2 cellular contexts compared by ENCODE assay signal in the genomic region with DNA sequence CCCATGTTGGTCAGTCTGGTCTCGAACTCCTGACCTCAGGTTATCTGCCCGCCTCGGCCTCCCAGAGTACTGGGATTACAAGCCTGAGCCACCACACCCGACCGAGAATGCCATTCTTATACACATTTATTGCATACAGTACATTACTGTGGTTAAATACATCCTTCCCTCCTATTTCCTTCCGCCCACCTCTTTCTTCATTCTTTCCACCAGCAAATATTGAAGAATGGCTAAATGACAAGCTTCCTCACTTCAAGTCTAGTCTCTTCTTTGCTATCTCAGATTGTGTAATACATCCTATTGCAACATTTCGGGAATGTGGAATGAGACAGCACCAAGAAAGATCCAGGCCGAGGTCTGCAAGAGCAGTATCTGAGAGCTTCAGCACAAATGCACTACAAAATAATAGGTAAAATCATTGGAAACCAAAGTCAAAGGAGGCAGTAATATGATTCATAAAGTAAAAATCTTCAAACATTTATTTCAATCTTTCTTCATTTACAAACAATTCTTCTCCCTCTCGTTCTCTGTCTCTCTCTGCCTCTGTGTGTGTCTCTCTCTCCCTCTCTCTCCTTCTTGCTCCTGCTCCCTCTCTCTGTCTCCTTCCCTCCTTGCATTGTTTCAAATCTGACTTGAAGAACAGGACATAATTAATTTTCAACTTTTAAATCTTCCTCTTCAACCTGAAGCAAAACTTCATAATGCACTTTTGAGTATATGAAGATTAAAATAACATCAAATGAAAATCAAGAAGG.
TF ChIP-seq lines count a peak whose summit lies in the region.

No MANE protein-coding gene starts in this region.

TF ChIP-seq in A549, 52 proteins besides CTCF, POLR2A, EP300 and RAD21 (continued from another document and continues in another):
- TF ChIP-seq HOXB13 (CRISPR knock-in tag; IDR thresholded peaks at IDR 0.05; ENCODE audit: low read depth), result peak; percentile 40; the same call in 1 of the 2 replicates
- TF ChIP-seq, protein P1, sequence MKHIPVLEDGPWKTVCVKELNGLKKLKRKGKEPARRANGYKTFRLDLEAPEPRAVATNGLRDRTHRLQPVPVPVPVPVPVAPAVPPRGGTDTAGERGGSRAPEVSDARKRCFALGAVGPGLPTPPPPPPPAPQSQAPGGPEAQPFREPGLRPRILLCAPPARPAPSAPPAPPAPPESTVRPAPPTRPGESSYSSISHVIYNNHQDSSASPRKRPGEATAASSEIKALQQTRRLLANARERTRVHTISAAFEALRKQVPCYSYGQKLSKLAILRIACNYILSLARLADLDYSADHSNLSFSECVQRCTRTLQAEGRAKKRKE (CRISPR knock-in tag; IDR thresholded peaks at IDR 0.05; ENCODE audit: low read depth), result no peak
- TF ChIP-seq NFE2L2 (conservative IDR thresholded peaks at IDR 0.05; ENCODE audit: low read length), result 0 out of 2 replicates have a peak, but pooled peaks have one; percentile 15
- 0 out of 2 replicates have a peak, but pooled peaks have one; percentile 47 for TF ChIP-seq HOXB5 (CRISPR knock-in tag; IDR thresholded peaks at IDR 0.05)
- TF ChIP-seq, protein P2, sequence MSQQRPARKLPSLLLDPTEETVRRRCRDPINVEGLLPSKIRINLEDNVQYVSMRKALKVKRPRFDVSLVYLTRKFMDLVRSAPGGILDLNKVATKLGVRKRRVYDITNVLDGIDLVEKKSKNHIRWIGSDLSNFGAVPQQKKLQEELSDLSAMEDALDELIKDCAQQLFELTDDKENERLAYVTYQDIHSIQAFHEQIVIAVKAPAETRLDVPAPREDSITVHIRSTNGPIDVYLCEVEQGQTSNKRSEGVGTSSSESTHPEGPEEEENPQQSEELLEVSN (IDR thresholded peaks at IDR 0.05; ENCODE audit: borderline replicate concordance, low read depth), result peak; percentile 41; the same call in 1 of the 2 replicates
- TF ChIP-seq EHMT2 (IDR thresholded peaks at IDR 0.05; ENCODE audit: low read depth), result no peak
- peak; percentile 73 for TF ChIP-seq SMC3 (IDR thresholded peaks at IDR 0.05)
- TF ChIP-seq FOSL2 (IDR thresholded peaks at IDR 0.05), result peak; percentile 66
- TF ChIP-seq FOSL2 (CRISPR knock-in tag; IDR thresholded peaks at IDR 0.05), result peak; percentile 82
- no peak for TF ChIP-seq CHD2 (IDR thresholded peaks at IDR 0.05; ENCODE audit: low read length, partially characterized antibody)
- peak; percentile 93 for TF ChIP-seq JUNB (IDR thresholded peaks at IDR 0.05)
- TF ChIP-seq ZFP36 (IDR thresholded peaks at IDR 0.05; ENCODE audit: borderline replicate concordance, partially characterized antibody), result no peak
- peak; percentile 31; the same call in 1 of the 2 replicates for TF ChIP-seq FOSB (CRISPR knock-in tag; IDR thresholded peaks at IDR 0.05)
- TF ChIP-seq, protein P3, sequence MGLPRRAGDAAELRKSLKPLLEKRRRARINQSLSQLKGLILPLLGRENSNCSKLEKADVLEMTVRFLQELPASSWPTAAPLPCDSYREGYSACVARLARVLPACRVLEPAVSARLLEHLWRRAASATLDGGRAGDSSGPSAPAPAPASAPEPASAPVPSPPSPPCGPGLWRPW (IDR thresholded peaks at IDR 0.05), result peak; percentile 100
- TF ChIP-seq MAFK (IDR thresholded peaks at IDR 0.05; ENCODE audit: partially characterized antibody), result peak; percentile 31
- no peak for TF ChIP-seq RFX5 (IDR thresholded peaks at IDR 0.05)
- peak; percentile 92 to 95; a peak in 4 of 5 replicates for TF ChIP-seq JUN (IDR thresholded peaks at IDR 0.05)
- no peak for TF ChIP-seq TP53 (CRISPR knock-in tag; IDR thresholded peaks at IDR 0.05)
- peak; percentile 92 for TF ChIP-seq GATA3 (IDR thresholded peaks at IDR 0.05; ENCODE audit: borderline replicate concordance)
- TF ChIP-seq POLR2AphosphoS2 (conservative IDR thresholded peaks at IDR 0.05; ENCODE audit: low read length), result no peak
- no peak for TF ChIP-seq EHF (CRISPR knock-in tag; IDR thresholded peaks at IDR 0.05)
- TF ChIP-seq ESRRA (IDR thresholded peaks at IDR 0.05; ENCODE audit: borderline replicate concordance, low read length), result no peak
- TF ChIP-seq ZNF302 (CRISPR knock-in tag; IDR thresholded peaks at IDR 0.05), result peak; percentile 22; the same call in 1 of the 2 replicates
- TF ChIP-seq, protein P4, sequence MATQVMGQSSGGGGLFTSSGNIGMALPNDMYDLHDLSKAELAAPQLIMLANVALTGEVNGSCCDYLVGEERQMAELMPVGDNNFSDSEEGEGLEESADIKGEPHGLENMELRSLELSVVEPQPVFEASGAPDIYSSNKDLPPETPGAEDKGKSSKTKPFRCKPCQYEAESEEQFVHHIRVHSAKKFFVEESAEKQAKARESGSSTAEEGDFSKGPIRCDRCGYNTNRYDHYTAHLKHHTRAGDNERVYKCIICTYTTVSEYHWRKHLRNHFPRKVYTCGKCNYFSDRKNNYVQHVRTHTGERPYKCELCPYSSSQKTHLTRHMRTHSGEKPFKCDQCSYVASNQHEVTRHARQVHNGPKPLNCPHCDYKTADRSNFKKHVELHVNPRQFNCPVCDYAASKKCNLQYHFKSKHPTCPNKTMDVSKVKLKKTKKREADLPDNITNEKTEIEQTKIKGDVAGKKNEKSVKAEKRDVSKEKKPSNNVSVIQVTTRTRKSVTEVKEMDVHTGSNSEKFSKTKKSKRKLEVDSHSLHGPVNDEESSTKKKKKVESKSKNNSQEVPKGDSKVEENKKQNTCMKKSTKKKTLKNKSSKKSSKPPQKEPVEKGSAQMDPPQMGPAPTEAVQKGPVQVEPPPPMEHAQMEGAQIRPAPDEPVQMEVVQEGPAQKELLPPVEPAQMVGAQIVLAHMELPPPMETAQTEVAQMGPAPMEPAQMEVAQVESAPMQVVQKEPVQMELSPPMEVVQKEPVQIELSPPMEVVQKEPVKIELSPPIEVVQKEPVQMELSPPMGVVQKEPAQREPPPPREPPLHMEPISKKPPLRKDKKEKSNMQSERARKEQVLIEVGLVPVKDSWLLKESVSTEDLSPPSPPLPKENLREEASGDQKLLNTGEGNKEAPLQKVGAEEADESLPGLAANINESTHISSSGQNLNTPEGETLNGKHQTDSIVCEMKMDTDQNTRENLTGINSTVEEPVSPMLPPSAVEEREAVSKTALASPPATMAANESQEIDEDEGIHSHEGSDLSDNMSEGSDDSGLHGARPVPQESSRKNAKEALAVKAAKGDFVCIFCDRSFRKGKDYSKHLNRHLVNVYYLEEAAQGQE (IDR thresholded peaks at IDR 0.05), result no peak
- no peak for TF ChIP-seq SREBF2 (IDR thresholded peaks at IDR 0.05)
- no peak for TF ChIP-seq ZSCAN20 (CRISPR knock-in tag; IDR thresholded peaks at IDR 0.05)
- TF ChIP-seq, protein P5, sequence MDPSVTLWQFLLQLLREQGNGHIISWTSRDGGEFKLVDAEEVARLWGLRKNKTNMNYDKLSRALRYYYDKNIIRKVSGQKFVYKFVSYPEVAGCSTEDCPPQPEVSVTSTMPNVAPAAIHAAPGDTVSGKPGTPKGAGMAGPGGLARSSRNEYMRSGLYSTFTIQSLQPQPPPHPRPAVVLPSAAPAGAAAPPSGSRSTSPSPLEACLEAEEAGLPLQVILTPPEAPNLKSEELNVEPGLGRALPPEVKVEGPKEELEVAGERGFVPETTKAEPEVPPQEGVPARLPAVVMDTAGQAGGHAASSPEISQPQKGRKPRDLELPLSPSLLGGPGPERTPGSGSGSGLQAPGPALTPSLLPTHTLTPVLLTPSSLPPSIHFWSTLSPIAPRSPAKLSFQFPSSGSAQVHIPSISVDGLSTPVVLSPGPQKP (IDR thresholded peaks at IDR 0.05; ENCODE audit: low read depth, low read length), result no peak

TF ChIP-seq in HepG2, 621 proteins besides CTCF, POLR2A, EP300 and RAD21 (continued from another document and continues in another):
- TF ChIP-seq HOXD1 (CRISPR knock-in tag; IDR thresholded peaks at IDR 0.05) (peak; percentile 42; the same call in 1 of the 2 replicates), KLF11 (CRISPR knock-in tag; IDR thresholded peaks at IDR 0.05) (no peak), ZNF383 (CRISPR knock-in tag; IDR thresholded peaks at IDR 0.05; ENCODE audit: borderline replicate concordance) (no peak), FOSL2 (CRISPR knock-in tag; IDR thresholded peaks at IDR 0.05) (peak; percentile 83), THYN1 (CRISPR knock-in tag; IDR thresholded peaks at IDR 0.05; ENCODE audit: borderline replicate concordance, low read depth) (no peak), SALL1 (CRISPR knock-in tag; IDR thresholded peaks at IDR 0.05) (peak; percentile 49), ZIK1 (CRISPR knock-in tag; IDR thresholded peaks at IDR 0.05; ENCODE audit: borderline replicate concordance, low read depth) (no peak), TCF7 (IDR thresholded peaks at IDR 0.05; ENCODE audit: low read depth) (peak; percentile 36; the same call in 1 of the 2 replicates), CBX5 (CRISPR knock-in tag; IDR thresholded peaks at IDR 0.05; ENCODE audit: borderline replicate concordance) (no peak; the same call in 1 of the 2 replicates), TOE1 (CRISPR knock-in tag; IDR thresholded peaks at IDR 0.05) (no peak), ZNF432 (CRISPR knock-in tag; IDR thresholded peaks at IDR 0.05; ENCODE audit: borderline replicate concordance) (no peak), CREB1 (IDR thresholded peaks at IDR 0.05) (no peak), CREB1 (CRISPR knock-in tag; IDR thresholded peaks at IDR 0.05) (0 out of 2 replicates have a peak, but pooled peaks have one; percentile 36), LCORL (IDR thresholded peaks at IDR 0.05) (no peak), LCORL (CRISPR knock-in tag; IDR thresholded peaks at IDR 0.05) (no peak), NCOA1 (CRISPR knock-in tag; IDR thresholded peaks at IDR 0.05) (no peak)
- TF ChIP-seq, protein P6, sequence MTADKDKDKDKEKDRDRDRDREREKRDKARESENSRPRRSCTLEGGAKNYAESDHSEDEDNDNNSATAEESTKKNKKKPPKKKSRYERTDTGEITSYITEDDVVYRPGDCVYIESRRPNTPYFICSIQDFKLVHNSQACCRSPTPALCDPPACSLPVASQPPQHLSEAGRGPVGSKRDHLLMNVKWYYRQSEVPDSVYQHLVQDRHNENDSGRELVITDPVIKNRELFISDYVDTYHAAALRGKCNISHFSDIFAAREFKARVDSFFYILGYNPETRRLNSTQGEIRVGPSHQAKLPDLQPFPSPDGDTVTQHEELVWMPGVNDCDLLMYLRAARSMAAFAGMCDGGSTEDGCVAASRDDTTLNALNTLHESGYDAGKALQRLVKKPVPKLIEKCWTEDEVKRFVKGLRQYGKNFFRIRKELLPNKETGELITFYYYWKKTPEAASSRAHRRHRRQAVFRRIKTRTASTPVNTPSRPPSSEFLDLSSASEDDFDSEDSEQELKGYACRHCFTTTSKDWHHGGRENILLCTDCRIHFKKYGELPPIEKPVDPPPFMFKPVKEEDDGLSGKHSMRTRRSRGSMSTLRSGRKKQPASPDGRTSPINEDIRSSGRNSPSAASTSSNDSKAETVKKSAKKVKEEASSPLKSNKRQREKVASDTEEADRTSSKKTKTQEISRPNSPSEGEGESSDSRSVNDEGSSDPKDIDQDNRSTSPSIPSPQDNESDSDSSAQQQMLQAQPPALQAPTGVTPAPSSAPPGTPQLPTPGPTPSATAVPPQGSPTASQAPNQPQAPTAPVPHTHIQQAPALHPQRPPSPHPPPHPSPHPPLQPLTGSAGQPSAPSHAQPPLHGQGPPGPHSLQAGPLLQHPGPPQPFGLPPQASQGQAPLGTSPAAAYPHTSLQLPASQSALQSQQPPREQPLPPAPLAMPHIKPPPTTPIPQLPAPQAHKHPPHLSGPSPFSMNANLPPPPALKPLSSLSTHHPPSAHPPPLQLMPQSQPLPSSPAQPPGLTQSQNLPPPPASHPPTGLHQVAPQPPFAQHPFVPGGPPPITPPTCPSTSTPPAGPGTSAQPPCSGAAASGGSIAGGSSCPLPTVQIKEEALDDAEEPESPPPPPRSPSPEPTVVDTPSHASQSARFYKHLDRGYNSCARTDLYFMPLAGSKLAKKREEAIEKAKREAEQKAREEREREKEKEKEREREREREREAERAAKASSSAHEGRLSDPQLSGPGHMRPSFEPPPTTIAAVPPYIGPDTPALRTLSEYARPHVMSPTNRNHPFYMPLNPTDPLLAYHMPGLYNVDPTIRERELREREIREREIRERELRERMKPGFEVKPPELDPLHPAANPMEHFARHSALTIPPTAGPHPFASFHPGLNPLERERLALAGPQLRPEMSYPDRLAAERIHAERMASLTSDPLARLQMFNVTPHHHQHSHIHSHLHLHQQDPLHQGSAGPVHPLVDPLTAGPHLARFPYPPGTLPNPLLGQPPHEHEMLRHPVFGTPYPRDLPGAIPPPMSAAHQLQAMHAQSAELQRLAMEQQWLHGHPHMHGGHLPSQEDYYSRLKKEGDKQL (CRISPR knock-in tag; IDR thresholded peaks at IDR 0.05; ENCODE audit: low read depth), result peak; percentile 61; the same call in 1 of the 2 replicates
- TF ChIP-seq, protein P7, sequence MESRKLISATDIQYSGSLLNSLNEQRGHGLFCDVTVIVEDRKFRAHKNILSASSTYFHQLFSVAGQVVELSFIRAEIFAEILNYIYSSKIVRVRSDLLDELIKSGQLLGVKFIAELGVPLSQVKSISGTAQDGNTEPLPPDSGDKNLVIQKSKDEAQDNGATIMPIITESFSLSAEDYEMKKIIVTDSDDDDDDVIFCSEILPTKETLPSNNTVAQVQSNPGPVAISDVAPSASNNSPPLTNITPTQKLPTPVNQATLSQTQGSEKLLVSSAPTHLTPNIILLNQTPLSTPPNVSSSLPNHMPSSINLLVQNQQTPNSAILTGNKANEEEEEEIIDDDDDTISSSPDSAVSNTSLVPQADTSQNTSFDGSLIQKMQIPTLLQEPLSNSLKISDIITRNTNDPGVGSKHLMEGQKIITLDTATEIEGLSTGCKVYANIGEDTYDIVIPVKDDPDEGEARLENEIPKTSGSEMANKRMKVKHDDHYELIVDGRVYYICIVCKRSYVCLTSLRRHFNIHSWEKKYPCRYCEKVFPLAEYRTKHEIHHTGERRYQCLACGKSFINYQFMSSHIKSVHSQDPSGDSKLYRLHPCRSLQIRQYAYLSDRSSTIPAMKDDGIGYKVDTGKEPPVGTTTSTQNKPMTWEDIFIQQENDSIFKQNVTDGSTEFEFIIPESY (CRISPR knock-in tag; IDR thresholded peaks at IDR 0.05), result 0 out of 2 replicates have a peak, but pooled peaks have one; percentile 13
- TF ChIP-seq, protein P8, sequence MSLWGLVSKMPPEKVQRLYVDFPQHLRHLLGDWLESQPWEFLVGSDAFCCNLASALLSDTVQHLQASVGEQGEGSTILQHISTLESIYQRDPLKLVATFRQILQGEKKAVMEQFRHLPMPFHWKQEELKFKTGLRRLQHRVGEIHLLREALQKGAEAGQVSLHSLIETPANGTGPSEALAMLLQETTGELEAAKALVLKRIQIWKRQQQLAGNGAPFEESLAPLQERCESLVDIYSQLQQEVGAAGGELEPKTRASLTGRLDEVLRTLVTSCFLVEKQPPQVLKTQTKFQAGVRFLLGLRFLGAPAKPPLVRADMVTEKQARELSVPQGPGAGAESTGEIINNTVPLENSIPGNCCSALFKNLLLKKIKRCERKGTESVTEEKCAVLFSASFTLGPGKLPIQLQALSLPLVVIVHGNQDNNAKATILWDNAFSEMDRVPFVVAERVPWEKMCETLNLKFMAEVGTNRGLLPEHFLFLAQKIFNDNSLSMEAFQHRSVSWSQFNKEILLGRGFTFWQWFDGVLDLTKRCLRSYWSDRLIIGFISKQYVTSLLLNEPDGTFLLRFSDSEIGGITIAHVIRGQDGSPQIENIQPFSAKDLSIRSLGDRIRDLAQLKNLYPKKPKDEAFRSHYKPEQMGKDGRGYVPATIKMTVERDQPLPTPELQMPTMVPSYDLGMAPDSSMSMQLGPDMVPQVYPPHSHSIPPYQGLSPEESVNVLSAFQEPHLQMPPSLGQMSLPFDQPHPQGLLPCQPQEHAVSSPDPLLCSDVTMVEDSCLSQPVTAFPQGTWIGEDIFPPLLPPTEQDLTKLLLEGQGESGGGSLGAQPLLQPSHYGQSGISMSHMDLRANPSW (CRISPR knock-in tag; IDR thresholded peaks at IDR 0.05; ENCODE audit: borderline replicate concordance), result no peak
- TF ChIP-seq, protein P9, sequence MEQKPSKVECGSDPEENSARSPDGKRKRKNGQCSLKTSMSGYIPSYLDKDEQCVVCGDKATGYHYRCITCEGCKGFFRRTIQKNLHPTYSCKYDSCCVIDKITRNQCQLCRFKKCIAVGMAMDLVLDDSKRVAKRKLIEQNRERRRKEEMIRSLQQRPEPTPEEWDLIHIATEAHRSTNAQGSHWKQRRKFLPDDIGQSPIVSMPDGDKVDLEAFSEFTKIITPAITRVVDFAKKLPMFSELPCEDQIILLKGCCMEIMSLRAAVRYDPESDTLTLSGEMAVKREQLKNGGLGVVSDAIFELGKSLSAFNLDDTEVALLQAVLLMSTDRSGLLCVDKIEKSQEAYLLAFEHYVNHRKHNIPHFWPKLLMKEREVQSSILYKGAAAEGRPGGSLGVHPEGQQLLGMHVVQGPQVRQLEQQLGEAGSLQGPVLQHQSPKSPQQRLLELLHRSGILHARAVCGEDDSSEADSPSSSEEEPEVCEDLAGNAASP (CRISPR knock-in tag; IDR thresholded peaks at IDR 0.05; ENCODE audit: borderline replicate concordance), result peak; percentile 60
